ENCODE assay signal across 11 cellular contexts in genomic region chr3:39140341-39140971, GRCh38. TPM values are rescaled to one million over a fixed set of nuclear protein-coding genes. Genes with fewer than 3 reads are reported as not detected.
A peak's percentile ranks its signal among the peaks of the same experiment; 100 is the strongest.
DNase-seq lines count a peak whose midpoint lies in the region; ATAC-seq and TF ChIP-seq lines count a peak whose summit lies in the region.
"Had no signal": no experiment of that assay in that cellular context is flagged by ENCODE, and none has a peak within 500 bp of the region (broad histone marks: within the 10 kb centered on the region; RNA-seq: fewer than 3 reads in every experiment).

No MANE protein-coding gene starts in this region.

- H3K9ac ChIP-seq in OCI-LY1 (ENCODE audit: low read length) (no peak overlapping the region), MM.1S (ENCODE audit: low read length) (no peak overlapping the region)

- H2AFZ ChIP-seq in OCI-LY1 (ENCODE audit: low read length) (no peak overlapping the region), MM.1S (ENCODE audit: low read length) (no peak overlapping the region)

- H3K36me3 ChIP-seq in OCI-LY1 (ENCODE audit: insufficient read depth, low read length) (peaks cover 47% of the 10 kb centered on the region), MM.1S (replicated peaks; ENCODE audit: insufficient read depth, low read length) (0 out of 2 replicates have a peak, but pooled peaks cover 2% of the 10 kb centered on the region)

- no peaks in the 10 kb centered on the region for H3K9me2 ChIP-seq in OCI-LY1 (ENCODE audit: low read depth, low read length)
- H3K9me2 ChIP-seq in MM.1S (replicated peaks; ENCODE audit: insufficient read depth, low read length): no peaks in the 10 kb centered on the region

- no peak for ATAC-seq in HG02759 (IDR thresholded peaks at IDR 0.05; ENCODE audit: unreplicated experiment)
- no peak for ATAC-seq in GM18907 (IDR thresholded peaks at IDR 0.05; ENCODE audit: unreplicated experiment)

- H3K27me3 ChIP-seq in OCI-LY1 (ENCODE audit: insufficient read depth, low read length) (no peaks in the 10 kb centered on the region), MM.1S (replicated peaks; ENCODE audit: insufficient read depth, low read length) (no peaks in the 10 kb centered on the region)
- H3K27me3 ChIP-seq: SJCRH30, upper lobe of right lung had no signal

- peaks cover 18% of the 10 kb centered on the region for H3K4me1 ChIP-seq in OCI-LY1 (ENCODE audit: insufficient read depth, low read length, severe bottlenecking)
- H3K4me1 ChIP-seq in MM.1S (ENCODE audit: low read length): no peaks in the 10 kb centered on the region

- H3K4me2 ChIP-seq in OCI-LY1 (ENCODE audit: low read length) (no peak overlapping the region), MM.1S (ENCODE audit: low read depth, low read length) (no peak overlapping the region)

- H3K4me3 ChIP-seq in OCI-LY1 (ENCODE audit: low read depth, low read length, poor library complexity, severe bottlenecking) (no peak overlapping the region), MM.1S (ENCODE audit: low read length) (no peak overlapping the region)
- H3K4me3 ChIP-seq: SJCRH30, upper lobe of right lung had no signal

- H3K36me3 Mint-ChIP-seq in endothelial cell (ENCODE audit: low read depth, unreplicated experiment) (peaks cover 40% of the 10 kb centered on the region), osteocyte (ENCODE audit: unreplicated experiment) (peaks cover 25% of the 10 kb centered on the region)

- H3K4me1 Mint-ChIP-seq in endothelial cell (ENCODE audit: unreplicated experiment) (peaks cover 39% of the 10 kb centered on the region), osteocyte (ENCODE audit: unreplicated experiment) (peaks cover 28% of the 10 kb centered on the region)

- H3K9me3 Mint-ChIP-seq in endothelial cell (ENCODE audit: unreplicated experiment) (no peaks in the 10 kb centered on the region), osteocyte (ENCODE audit: unreplicated experiment) (no peaks in the 10 kb centered on the region)
- H3K9me3 Mint-ChIP-seq: activated CD4-positive, alpha-beta T cell treated with anti-CD3 and anti-CD28 coated beads, Interleukin-2, amount 10 ng/mL, durations not matched to agents 24 days and 14 days had no signal

- no peaks in the 10 kb centered on the region for H3F3A ChIP-seq in OCI-LY1 (ENCODE audit: insufficient read depth, low read length)
- no peaks in the 10 kb centered on the region for H3F3A ChIP-seq in MM.1S (ENCODE audit: insufficient read depth, low read length)

- no peak overlapping the region for H3K27ac Mint-ChIP-seq in endothelial cell (ENCODE audit: unreplicated experiment)
- peak overlapping the region; percentile 39 for H3K27ac Mint-ChIP-seq in osteocyte (ENCODE audit: unreplicated experiment)
- H3K27ac Mint-ChIP-seq: activated CD4-positive, alpha-beta T cell treated with anti-CD3 and anti-CD28 coated beads, Interleukin-2, amount 10 ng/mL, durations not matched to agents 24 days and 14 days had no signal

- TF ChIP-seq CTCF in C4-2B (conservative IDR thresholded peaks at IDR 0.05): no peak
- no peak for TF ChIP-seq CTCF in OCI-LY1 (IDR thresholded peaks at IDR 0.05; ENCODE audit: low read length)
- no peak for TF ChIP-seq CTCF in endothelial cell (IDR thresholded peaks at IDR 0.05; ENCODE audit: unreplicated experiment)
- TF ChIP-seq CTCF in osteocyte (IDR thresholded peaks at IDR 0.05): no peak
- TF ChIP-seq CTCF in MM.1S (IDR thresholded peaks at IDR 0.05; ENCODE audit: low read length): no peak

- H3K27ac ChIP-seq in C4-2B: peak overlapping the region; percentile 81
- H3K27ac ChIP-seq in OCI-LY1 (ENCODE audit: low read depth, low read length, poor library complexity, severe bottlenecking): peak overlapping the region; percentile 66
- no peak overlapping the region for H3K27ac ChIP-seq in MM.1S (ENCODE audit: low read length)
- H3K27ac ChIP-seq: SJCRH30 had no signal

- H3K27me3 Mint-ChIP-seq in endothelial cell (ENCODE audit: unreplicated experiment): peaks cover 9% of the 10 kb centered on the region
- H3K27me3 Mint-ChIP-seq in osteocyte (ENCODE audit: unreplicated experiment): no peaks in the 10 kb centered on the region
- H3K27me3 Mint-ChIP-seq: activated CD4-positive, alpha-beta T cell treated with anti-CD3 and anti-CD28 coated beads, Interleukin-2, amount 10 ng/mL, durations not matched to agents 24 days and 14 days had no signal

- H4K20me1 ChIP-seq in OCI-LY1 (ENCODE audit: insufficient read depth, low read length) (no peaks in the 10 kb centered on the region), MM.1S (ENCODE audit: insufficient read depth, low read length) (no peaks in the 10 kb centered on the region)

- H3K79me2 ChIP-seq in OCI-LY1 (ENCODE audit: insufficient read depth, low read length): no peaks in the 10 kb centered on the region
- no peaks in the 10 kb centered on the region for H3K79me2 ChIP-seq in MM.1S (ENCODE audit: low read length)

- peak overlapping the region; percentile 77 for H3K4me3 Mint-ChIP-seq in endothelial cell (ENCODE audit: unreplicated experiment)
- no peak overlapping the region for H3K4me3 Mint-ChIP-seq in osteocyte (ENCODE audit: unreplicated experiment)
- H3K4me3 Mint-ChIP-seq: activated CD4-positive, alpha-beta T cell treated with anti-CD3 and anti-CD28 coated beads, Interleukin-2, amount 10 ng/mL, durations not matched to agents 24 days and 14 days had no signal

- H3K9me3 ChIP-seq in OCI-LY1 (ENCODE audit: low read length): no peaks in the 10 kb centered on the region
- H3K9me3 ChIP-seq in MM.1S (replicated peaks; ENCODE audit: insufficient read depth, low read length): no peaks in the 10 kb centered on the region
- H3K9me3 ChIP-seq: SJCRH30, upper lobe of right lung had no signal

- no peak for DNase-seq in endothelial cell (ENCODE audit: low spot score)
- DNase-seq in osteocyte (ENCODE audit: extremely low spot score, unreplicated experiment): no peak
- no peak for DNase-seq in MM.1S
- DNase-seq in middle frontal gyrus (ENCODE audit: extremely low spot score, low spot score): no peak
- DNase-seq: activated CD4-positive, alpha-beta T cell treated with anti-CD3 and anti-CD28 coated beads, Interleukin-2, amount 10 ng/mL, durations not matched to agents 24 days and 14 days; SJCRH30 had no signal

RNA-seq across cellular contexts. Expression of gene CSRNP1, which starts 12.9 kb away (rescaled TPM):
- 20.8 TPM for total RNA-seq in endothelial cell (ENCODE audit: unreplicated experiment)
- 12.8 and 15.1 TPM in 2 replicates for total RNA-seq in osteocyte

RNA-seq across cellular contexts. Expression of gene TTC21A, which starts 33.0 kb away (rescaled TPM):
- total RNA-seq in endothelial cell (ENCODE audit: unreplicated experiment) (41.7 TPM), osteocyte (8.7 and 10.3 TPM in 2 replicates)

RNA-seq across cellular contexts. Expression of gene GORASP1, which starts 33.0 kb away (rescaled TPM):
- 130 TPM for total RNA-seq in endothelial cell (ENCODE audit: unreplicated experiment)
- 54.3 and 62.1 TPM in 2 replicates for total RNA-seq in osteocyte

RNA-seq across cellular contexts. Expression of gene XIRP1, which starts 51.9 kb away (rescaled TPM):
- 0.21 TPM for total RNA-seq in endothelial cell (ENCODE audit: unreplicated experiment)
- not detected in 2 replicates for total RNA-seq in osteocyte
- total RNA-seq: upper lobe of right lung had no signal
